8 cellular contexts compared by ENCODE assay signal in genomic region chr18:34592961-34593382, GRCh38.
DNase-seq lines count a peak whose midpoint lies in the region; ATAC-seq and TF ChIP-seq lines count a peak whose summit lies in the region.

No MANE protein-coding gene starts in this region.

- no peak for ATAC-seq in GM21717 (IDR thresholded peaks at IDR 0.05; ENCODE audit: unreplicated experiment)
- ATAC-seq in HG03469 (IDR thresholded peaks at IDR 0.05; ENCODE audit: unreplicated experiment): no peak

- peak overlapping the region; percentile 94 for H3K27ac Mint-ChIP-seq in osteocyte (ENCODE audit: unreplicated experiment)

- H3K4me1 ChIP-seq in cardiac muscle cell (ENCODE audit: low read depth): peaks cover 40% of the 10 kb centered on the region
- no peaks in the 10 kb centered on the region for H3K4me1 ChIP-seq in BE2C

- H3K36me3 ChIP-seq in cardiac muscle cell (no peaks in the 10 kb centered on the region), BE2C (no peaks in the 10 kb centered on the region)

- peak overlapping the region; percentile 86 for H3K4me3 Mint-ChIP-seq in osteocyte (ENCODE audit: unreplicated experiment)

- DNase-seq in DMS153 treated with DMSO at 0.1 percent for 48 hours (lab: John Stamatoyannopoulos, UW; ENCODE audit: unreplicated experiment) (peak; percentile 20), amniotic epithelial cell (ENCODE audit: low read depth) (peak; percentile 78), cardiac muscle cell (ENCODE audit: low read depth in 1 of 2, low spot score in 1 of 2) (peak; percentile 71 to 88), osteocyte (ENCODE audit: extremely low spot score, unreplicated experiment) (no peak), BE2C (no peak), NAMALWA (ENCODE audit: low spot score) (no peak)

- no peaks in the 10 kb centered on the region for H3K36me3 Mint-ChIP-seq in osteocyte (ENCODE audit: unreplicated experiment)

- H3K27ac ChIP-seq in cardiac muscle cell: peak overlapping the region; percentile 97

- TF ChIP-seq CTCF in cardiac muscle cell (IDR thresholded peaks at IDR 0.05; ENCODE audit: low read depth, low read length) (no peak), osteocyte (IDR thresholded peaks at IDR 0.05) (no peak), BE2C (IDR thresholded peaks at IDR 0.05; ENCODE audit: low read depth, low read length) (no peak)

- H3K4me1 Mint-ChIP-seq in osteocyte (ENCODE audit: unreplicated experiment): peaks cover 37% of the 10 kb centered on the region

- no peaks in the 10 kb centered on the region for H3K9me3 Mint-ChIP-seq in osteocyte (ENCODE audit: unreplicated experiment)

- H3K27me3 ChIP-seq in cardiac muscle cell (no peaks in the 10 kb centered on the region), BE2C (no peaks in the 10 kb centered on the region)

- H3K9me3 ChIP-seq in cardiac muscle cell (ENCODE audit: low read depth) (no peaks in the 10 kb centered on the region), BE2C (no peaks in the 10 kb centered on the region)

- H3K27me3 Mint-ChIP-seq in osteocyte (ENCODE audit: unreplicated experiment): peaks cover 3% of the 10 kb centered on the region

- H3K4me3 ChIP-seq in cardiac muscle cell (peak overlapping the region; percentile 26), BE2C (ENCODE audit: low read depth, low read length) (no peak overlapping the region)

Comparison
In these comparisons a context has a peak if more than half of its experiments do, and no peak if none do; other contexts are left out.
1. DNase-seq: peak in DMS153 treated with DMSO at 0.1 percent for 48 hours (single experiment), amniotic epithelial cell (single experiment) and cardiac muscle cell (2 of 2); none in osteocyte (single experiment), BE2C (single experiment) and NAMALWA (single experiment).